17 cellular contexts compared by ENCODE assay signal in genomic region chr20:33990075-33990474, GRCh38. TPM values are rescaled to one million over a fixed set of nuclear protein-coding genes. Genes with fewer than 3 reads are reported as not detected.
DNase-seq lines count a peak whose midpoint lies in the region; ATAC-seq and TF ChIP-seq lines count a peak whose summit lies in the region.
"Had no signal": no experiment of that assay in that cellular context is flagged by ENCODE, and none has a peak within 500 bp of the region (broad histone marks: within the 10 kb centered on the region; RNA-seq: fewer than 3 reads in every experiment).

No MANE protein-coding gene starts in this region.

- H4K20me1 ChIP-seq in OCI-LY7 (ENCODE audit: insufficient read depth, low read length): peaks cover 7% of the 10 kb centered on the region

- H3K79me2 ChIP-seq in OCI-LY7 (ENCODE audit: insufficient read depth, low read depth, low read length): peaks cover 27% of the 10 kb centered on the region

- H3K4me3 ChIP-seq in OCI-LY7 (ENCODE audit: low read depth, low read length, poor library complexity, severe bottlenecking): no peak overlapping the region
- H3K4me3 ChIP-seq: GM23248 had no signal

- POLR2A ChIA-PET in OCI-LY7 (lab: Charles Lee): interaction anchor here (0.5 to 1.5 kb wide), 3 partner anchors 9 to 36 kb away, joined by 3 to 4 read pairs (median 3); no protein-coding TSS in a partner anchor
- POLR2A ChIA-PET in activated CD4-positive, alpha-beta T cell treated with anti-CD3 and anti-CD28 coated beads, Interleukin-2, amount 10 ng/mL, durations not matched to agents 7 days and 5 days (lab: Charles Lee): no interaction called here
- POLR2A ChIA-PET in activated CD8-positive, alpha-beta T cell treated with anti-CD3 and anti-CD28 coated beads, Interleukin-2, amount 10 ng/mL, durations not matched to agents 7 days and 5 days (lab: Charles Lee): no interaction called here

- H3K4me1 Mint-ChIP-seq in natural killer cell: peaks cover 33 to 41% of the 10 kb centered on the region in 2 donors
- H3K4me1 Mint-ChIP-seq in natural killer cell treated with Interleukin-12 subunit alpha and Interleukin-12 subunit beta and Interleukin-15 and Interleukin-18, amount 100 ng/mL, for 72 hours (ENCODE audit: low read depth in 2 of 2): peaks cover 20 to 21% of the 10 kb centered on the region in 2 donors
- H3K4me1 Mint-ChIP-seq in nephron: peaks cover 17% of the 10 kb centered on the region
- H3K4me1 Mint-ChIP-seq in activated CD4-positive, alpha-beta T cell treated with anti-CD3 and anti-CD28 coated beads, Interleukin-2, amount 10 ng/mL, durations not matched to agents 7 days and 5 days: peaks cover 24% of the 10 kb centered on the region
- peaks cover 25% of the 10 kb centered on the region for H3K4me1 Mint-ChIP-seq in activated CD8-positive, alpha-beta T cell treated with anti-CD3 and anti-CD28 coated beads, Interleukin-2, amount 10 ng/mL, durations not matched to agents 7 days and 5 days (ENCODE audit: low read depth)

- TF ChIP-seq CTCF in natural killer cell (IDR thresholded peaks at IDR 0.05): no peak
- TF ChIP-seq CTCF in OCI-LY7 (conservative IDR thresholded peaks at IDR 0.05; ENCODE audit: low read length): no peak
- TF ChIP-seq CTCF in nephron (IDR thresholded peaks at IDR 0.05; ENCODE audit: unreplicated experiment in 3 of 3): no peak

- H3K9me3 ChIP-seq in OCI-LY7 (ENCODE audit: low read length): no peaks in the 10 kb centered on the region

- H3K4me2 ChIP-seq in OCI-LY7 (ENCODE audit: low read length): peak overlapping the region; percentile 30; the same call in 1 of the 2 replicates

- ATAC-seq in natural killer cell: no peak
- ATAC-seq in natural killer cell treated with Interleukin-12 subunit alpha and Interleukin-12 subunit beta and Interleukin-15 and Interleukin-18, amount 100 ng/mL, for 72 hours: no peak
- ATAC-seq in activated CD8-positive, alpha-beta T cell treated with anti-CD3 and anti-CD28 coated beads, Interleukin-2, amount 10 ng/mL, durations not matched to agents 7 days and 5 days: no peak
- ATAC-seq: CD8-positive, alpha-beta T cell; HCT116 had no signal

- peaks cover 20% of the 10 kb centered on the region for H3K4me1 ChIP-seq in OCI-LY7 (ENCODE audit: insufficient read depth, low read length, poor library complexity, severe bottlenecking)

- CTCF ChIA-PET in OCI-LY7 (lab: Charles Lee; ENCODE audit: unreplicated experiment): no interaction called here
- CTCF ChIA-PET in activated CD4-positive, alpha-beta T cell treated with anti-CD3 and anti-CD28 coated beads, Interleukin-2, amount 10 ng/mL, durations not matched to agents 7 days and 5 days (lab: Charles Lee): interaction anchor here (1.2 kb wide), 1 partner anchor 21 kb away, joined by 5 read pairs; no protein-coding TSS in a partner anchor
- CTCF ChIA-PET in activated CD8-positive, alpha-beta T cell treated with anti-CD3 and anti-CD28 coated beads, Interleukin-2, amount 10 ng/mL, durations not matched to agents 7 days and 5 days (lab: Charles Lee): interaction anchor here (0.7 kb wide), 1 partner anchor 60 kb away, joined by 4 read pairs; no protein-coding TSS in a partner anchor

- peaks cover 12% of the 10 kb centered on the region for H3K36me3 ChIP-seq in OCI-LY7 (ENCODE audit: insufficient read depth, low read length)

- H3K9me2 ChIP-seq in OCI-LY7 (ENCODE audit: insufficient read depth, low read length): no peaks in the 10 kb centered on the region

- DNase-seq in natural killer cell (no peak), OCI-LY7 (ENCODE audit: low spot score) (no peak), RKO (ENCODE audit: low spot score) (no peak)
- DNase-seq in natural killer cell treated with Interleukin-12 subunit alpha and Interleukin-12 subunit beta and Interleukin-15 and Interleukin-18, amount 100 ng/mL, for 72 hours (ENCODE audit: low spot score): no peak
- no peak for DNase-seq in activated CD4-positive, alpha-beta T cell treated with anti-CD3 and anti-CD28 coated beads, Interleukin-2, amount 10 ng/mL, durations not matched to agents 7 days and 5 days
- DNase-seq in activated CD8-positive, alpha-beta T cell treated with anti-CD3 and anti-CD28 coated beads, Interleukin-2, amount 10 ng/mL, durations not matched to agents 7 days and 5 days: no peak
- DNase-seq: ACHN; C1 segment of cervical spinal cord; CD8-positive, alpha-beta T cell; COR-L47; DMS153; DMS79 treated with DMSO at 0.1 percent for 48 hours; EL; GM23248 had no signal

- peak overlapping the region in 1 of 2 donors; percentile 32 for H3K27ac Mint-ChIP-seq in natural killer cell
- no peak overlapping the region for H3K27ac Mint-ChIP-seq in natural killer cell treated with Interleukin-12 subunit alpha and Interleukin-12 subunit beta and Interleukin-15 and Interleukin-18, amount 100 ng/mL, for 72 hours
- no peak overlapping the region for H3K27ac Mint-ChIP-seq in nephron
- H3K27ac Mint-ChIP-seq in activated CD4-positive, alpha-beta T cell treated with anti-CD3 and anti-CD28 coated beads, Interleukin-2, amount 10 ng/mL, durations not matched to agents 7 days and 5 days: no peak overlapping the region
- no peak overlapping the region for H3K27ac Mint-ChIP-seq in activated CD8-positive, alpha-beta T cell treated with anti-CD3 and anti-CD28 coated beads, Interleukin-2, amount 10 ng/mL, durations not matched to agents 7 days and 5 days
- H3K27ac Mint-ChIP-seq: B cell; CD8-positive, alpha-beta T cell had no signal

- H3K27ac ChIP-seq in OCI-LY7 (ENCODE audit: low read depth, low read length, poor library complexity, severe bottlenecking): no peak overlapping the region
- H3K27ac ChIP-seq: GM23248 had no signal

- H3K36me3 Mint-ChIP-seq in natural killer cell: no peaks in the 10 kb centered on the region
- no peaks in the 10 kb centered on the region for H3K36me3 Mint-ChIP-seq in natural killer cell treated with Interleukin-12 subunit alpha and Interleukin-12 subunit beta and Interleukin-15 and Interleukin-18, amount 100 ng/mL, for 72 hours
- no peaks in the 10 kb centered on the region for H3K36me3 Mint-ChIP-seq in nephron (ENCODE audit: low read depth)
- peaks cover 12% of the 10 kb centered on the region for H3K36me3 Mint-ChIP-seq in activated CD4-positive, alpha-beta T cell treated with anti-CD3 and anti-CD28 coated beads, Interleukin-2, amount 10 ng/mL, durations not matched to agents 7 days and 5 days (ENCODE audit: low read depth)
- H3K36me3 Mint-ChIP-seq in activated CD8-positive, alpha-beta T cell treated with anti-CD3 and anti-CD28 coated beads, Interleukin-2, amount 10 ng/mL, durations not matched to agents 7 days and 5 days (ENCODE audit: low read depth): peaks cover 24% of the 10 kb centered on the region

- peak overlapping the region; percentile 45 for H3K4me3 Mint-ChIP-seq in natural killer cell
- no peak overlapping the region for H3K4me3 Mint-ChIP-seq in natural killer cell treated with Interleukin-12 subunit alpha and Interleukin-12 subunit beta and Interleukin-15 and Interleukin-18, amount 100 ng/mL, for 72 hours
- peak overlapping the region; percentile 47 to 66 (median 59) for H3K4me3 Mint-ChIP-seq in nephron
- H3K4me3 Mint-ChIP-seq in activated CD4-positive, alpha-beta T cell treated with anti-CD3 and anti-CD28 coated beads, Interleukin-2, amount 10 ng/mL, durations not matched to agents 7 days and 5 days: no peak overlapping the region
- no peak overlapping the region for H3K4me3 Mint-ChIP-seq in activated CD8-positive, alpha-beta T cell treated with anti-CD3 and anti-CD28 coated beads, Interleukin-2, amount 10 ng/mL, durations not matched to agents 7 days and 5 days
- H3K4me3 Mint-ChIP-seq: B cell; CD8-positive, alpha-beta T cell had no signal

- BruUV-seq in OCI-LY7 (replicated peaks; lab: Mats Ljungman, UMichigan): no TSS peak

- H3K27me3 Mint-ChIP-seq in natural killer cell (ENCODE audit: low read depth in 2 of 2) (no peaks in the 10 kb centered on the region), nephron (ENCODE audit: low read depth) (no peaks in the 10 kb centered on the region)
- no peaks in the 10 kb centered on the region for H3K27me3 Mint-ChIP-seq in natural killer cell treated with Interleukin-12 subunit alpha and Interleukin-12 subunit beta and Interleukin-15 and Interleukin-18, amount 100 ng/mL, for 72 hours
- H3K27me3 Mint-ChIP-seq in activated CD4-positive, alpha-beta T cell treated with anti-CD3 and anti-CD28 coated beads, Interleukin-2, amount 10 ng/mL, durations not matched to agents 7 days and 5 days: no peaks in the 10 kb centered on the region
- no peaks in the 10 kb centered on the region for H3K27me3 Mint-ChIP-seq in activated CD8-positive, alpha-beta T cell treated with anti-CD3 and anti-CD28 coated beads, Interleukin-2, amount 10 ng/mL, durations not matched to agents 7 days and 5 days (ENCODE audit: low read depth)
- H3K27me3 Mint-ChIP-seq: B cell had no signal

- no peaks in the 10 kb centered on the region for H3K9me3 Mint-ChIP-seq in natural killer cell
- H3K9me3 Mint-ChIP-seq in natural killer cell treated with Interleukin-12 subunit alpha and Interleukin-12 subunit beta and Interleukin-15 and Interleukin-18, amount 100 ng/mL, for 72 hours: no peaks in the 10 kb centered on the region
- no peaks in the 10 kb centered on the region for H3K9me3 Mint-ChIP-seq in nephron
- H3K9me3 Mint-ChIP-seq in activated CD4-positive, alpha-beta T cell treated with anti-CD3 and anti-CD28 coated beads, Interleukin-2, amount 10 ng/mL, durations not matched to agents 7 days and 5 days: no peaks in the 10 kb centered on the region
- no peaks in the 10 kb centered on the region for H3K9me3 Mint-ChIP-seq in activated CD8-positive, alpha-beta T cell treated with anti-CD3 and anti-CD28 coated beads, Interleukin-2, amount 10 ng/mL, durations not matched to agents 7 days and 5 days (ENCODE audit: insufficient read depth)
- H3K9me3 Mint-ChIP-seq: CD8-positive, alpha-beta T cell had no signal

- H2AFZ ChIP-seq in OCI-LY7 (ENCODE audit: low read length): no peak overlapping the region
- H2AFZ ChIP-seq: GM23248 had no signal

- intact Hi-C loops in natural killer cell (cut with micrococcal nuclease): loop anchor here (5.0 to 10.0 kb wide), 3 partner anchors 55 to 178 kb away; partner anchors contain the start of gene CHMP4B
- intact Hi-C loops in OCI-LY7 (cut with micrococcal nuclease; ENCODE audit: unreplicated experiment): no loop called here

RNA-seq across cellular contexts. Expression of gene RALY, which starts 3.6 kb away (rescaled TPM):
- 100 to 1,000 TPM; 194 to 204 (median 198) TPM for total RNA-seq in natural killer cell
- total RNA-seq in natural killer cell treated with Interleukin-12 subunit alpha and Interleukin-12 subunit beta and Interleukin-15 and Interleukin-18, amount 100 ng/mL, for 72 hours: 100 to 1,000 TPM; 158 to 162 TPM
- 136 and 151 TPM in 2 replicates for total RNA-seq in OCI-LY7 (2014; rRNA removed; shearing (Covaris generic))
- 163 and 173 TPM in 2 replicates for total RNA-seq in OCI-LY7 (2022)
- total RNA-seq in activated CD4-positive, alpha-beta T cell treated with anti-CD3 and anti-CD28 coated beads, Interleukin-2, amount 10 ng/mL, durations not matched to agents 7 days and 5 days: 100 to 1,000 TPM; 208 to 229 TPM
- total RNA-seq in activated CD8-positive, alpha-beta T cell treated with anti-CD3 and anti-CD28 coated beads, Interleukin-2, amount 10 ng/mL, durations not matched to agents 7 days and 5 days: 100 to 1,000 TPM; 232 to 233 TPM

Comparison
In these comparisons a context has a peak if more than half of its experiments do, and no peak if none do; other contexts are left out.
1. H3K4me3 Mint-ChIP-seq: peak in natural killer cell (single experiment) and nephron (3 of 3); none in natural killer cell treated with Interleukin-12 subunit alpha and Interleukin-12 subunit beta and Interleukin-15 and Interleukin-18, amount 100 ng/mL, for 72 hours (single experiment), activated CD4-positive, alpha-beta T cell treated with anti-CD3 and anti-CD28 coated beads, Interleukin-2, amount 10 ng/mL, durations not matched to agents 7 days and 5 days (single experiment) and activated CD8-positive, alpha-beta T cell treated with anti-CD3 and anti-CD28 coated beads, Interleukin-2, amount 10 ng/mL, durations not matched to agents 7 days and 5 days (single experiment).